Comparison of ENCODE assay signal across 11 cellular contexts in the genomic region with DNA sequence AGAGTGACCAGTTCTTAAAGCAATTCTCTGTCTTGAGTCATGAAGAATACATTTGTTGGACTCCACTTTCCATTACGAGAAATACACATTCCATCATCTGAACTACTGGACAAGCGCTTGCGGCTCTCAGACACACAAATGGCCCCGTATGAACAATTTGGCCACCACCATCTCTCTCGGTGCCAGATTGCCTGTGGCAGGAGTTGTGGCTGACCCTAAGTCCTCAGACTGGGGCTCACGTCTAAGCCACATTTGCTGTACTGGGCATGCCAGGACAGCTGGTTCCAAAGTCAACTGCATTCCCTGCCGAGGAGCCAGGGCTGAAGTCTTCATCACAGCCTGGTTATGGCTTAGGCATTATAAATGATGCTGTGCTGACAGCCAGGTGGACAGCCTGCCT.
"Had no signal": no experiment of that assay in that cellular context is flagged by ENCODE, and none has a peak within 500 bp of the region (broad histone marks: within the 10 kb centered on the region; RNA-seq: fewer than 3 reads in every experiment).

No MANE protein-coding gene starts in this region.

- H3K9me3 ChIP-seq: esophagus squamous epithelium, heart right ventricle, stomach, thyroid gland had no signal

- H3K9me3 Mint-ChIP-seq: activated CD8-positive, alpha-beta T cell treated with anti-CD3 and anti-CD28 coated beads for 36 hours had no signal

- DNase-seq: activated CD4-positive, alpha-beta T cell treated with anti-CD3 and anti-CD28 coated beads for 1 hour; activated CD8-positive, alpha-beta memory T cell treated with anti-CD3 and anti-CD28 coated beads, Interleukin-2, amount 50 U/mL, for 4 hours; activated CD8-positive, alpha-beta T cell treated with anti-CD3 and anti-CD28 coated beads for 36 hours; dorsolateral prefrontal cortex; esophagus squamous epithelium; heart right ventricle; stimulated activated CD4-positive, alpha-beta T cell treated with anti-CD3 and anti-CD28 coated beads, Interleukin-4, amount 100 ng/mL, for 4 hours; stomach; thyroid gland had no signal

- H3K27me3 Mint-ChIP-seq: activated CD8-positive, alpha-beta T cell treated with anti-CD3 and anti-CD28 coated beads for 36 hours had no signal

- ATAC-seq: activated CD8-positive, alpha-beta T cell treated with anti-CD3 and anti-CD28 coated beads for 36 hours; heart right ventricle had no signal

- H3K4me3 Mint-ChIP-seq: activated CD8-positive, alpha-beta T cell treated with anti-CD3 and anti-CD28 coated beads for 36 hours; nephron had no signal

- H3K27ac ChIP-seq: dorsolateral prefrontal cortex, esophagus squamous epithelium, heart right ventricle, skin epidermis, stomach, thyroid gland had no signal

- H3K4me3 ChIP-seq: dorsolateral prefrontal cortex, esophagus squamous epithelium, heart right ventricle, skin epidermis, stomach, thyroid gland had no signal

- H3K27ac Mint-ChIP-seq: activated CD8-positive, alpha-beta T cell treated with anti-CD3 and anti-CD28 coated beads for 36 hours had no signal

- H3K36me3 ChIP-seq: esophagus squamous epithelium, heart right ventricle, stomach, thyroid gland had no signal

- H3K27me3 ChIP-seq: dorsolateral prefrontal cortex, esophagus squamous epithelium, heart right ventricle, stomach, thyroid gland had no signal

- H3K4me1 ChIP-seq: esophagus squamous epithelium, stomach had no signal
